9 cellular contexts compared by ENCODE assay signal in genomic region chr7:15685358-15686181, GRCh38. TPM values are rescaled to one million over a fixed set of nuclear protein-coding genes. Genes with fewer than 3 reads are reported as not detected.
A peak's percentile ranks its signal among the peaks of the same experiment; 100 is the strongest.
DNase-seq lines count a peak whose midpoint lies in the region; ATAC-seq and TF ChIP-seq lines count a peak whose summit lies in the region.
"Had no signal": no experiment of that assay in that cellular context is flagged by ENCODE, and none has a peak within 500 bp of the region (broad histone marks: within the 10 kb centered on the region; RNA-seq: fewer than 3 reads in every experiment).

No MANE protein-coding gene starts in this region.

- intact Hi-C loops in mucosa of descending colon (cut with DNase I, micrococcal nuclease), result no loop called here

- H3K27me3 Mint-ChIP-seq in endothelial cell (ENCODE audit: unreplicated experiment), result peaks cover 24% of the 10 kb centered on the region

- no peaks in the 10 kb centered on the region for H3K9me3 Mint-ChIP-seq in endothelial cell (ENCODE audit: unreplicated experiment)
- H3K9me3 Mint-ChIP-seq: CD4-positive, alpha-beta T cell had no signal

- peaks cover 3% of the 10 kb centered on the region for H3K36me3 Mint-ChIP-seq in endothelial cell (ENCODE audit: low read depth, unreplicated experiment)

- H3K4me3 Mint-ChIP-seq in endothelial cell (ENCODE audit: unreplicated experiment), result peak overlapping the region; percentile 88
- H3K4me3 Mint-ChIP-seq: CD4-positive, alpha-beta T cell had no signal

- no peak overlapping the region for H3K4me3 ChIP-seq in mucosa of descending colon

- peak; percentile 3 for DNase-seq in stimulated activated CD4-positive, alpha-beta T cell treated with anti-CD3 and anti-CD28 coated beads, Interleukin-15, amount 100 ng/mL, for 24 hours
- DNase-seq in stimulated activated CD4-positive, alpha-beta T cell treated with anti-CD3 and anti-CD28 coated beads, Interleukin-4, amount 100 ng/mL, for 24 hours, result no peak
- peak; percentile 14 for DNase-seq in endothelial cell (ENCODE audit: low spot score)
- peak in 2 of 3 donors; percentile 17 to 37 for DNase-seq in mucosa of descending colon
- DNase-seq in cerebellar nuclear complex (lab: John Stamatoyannopoulos, UW), result no peak
- no peak for DNase-seq in NK-92 (lab: John Stamatoyannopoulos, UW; ENCODE audit: unreplicated experiment)
- no peak for DNase-seq in activated CD4-positive, alpha-beta T cell treated with anti-CD3 and anti-CD28 coated beads for 4 hours
- DNase-seq: CD4-positive, alpha-beta T cell had no signal

- H3K36me3 ChIP-seq in mucosa of descending colon (ENCODE audit: low read depth), result no peaks in the 10 kb centered on the region

- peaks cover 29% of the 10 kb centered on the region for H3K4me1 Mint-ChIP-seq in endothelial cell (ENCODE audit: unreplicated experiment)

- H3K4me1 ChIP-seq in mucosa of descending colon (ENCODE audit: low read depth), result peaks cover 18% of the 10 kb centered on the region

- no peak for TF ChIP-seq CTCF in endothelial cell (IDR thresholded peaks at IDR 0.05; ENCODE audit: unreplicated experiment)
- TF ChIP-seq CTCF in mucosa of descending colon (IDR thresholded peaks at IDR 0.05), result no peak

- peak; percentile 58 for ATAC-seq in mucosa of descending colon
- no peak for ATAC-seq in GM21528 (IDR thresholded peaks at IDR 0.05; ENCODE audit: low FRiP score, unreplicated experiment)

- no peak overlapping the region for H3K27ac Mint-ChIP-seq in endothelial cell (ENCODE audit: unreplicated experiment)
- H3K27ac Mint-ChIP-seq: CD4-positive, alpha-beta T cell had no signal

- no peaks in the 10 kb centered on the region for H3K9me3 ChIP-seq in mucosa of descending colon

RNA-seq across cellular contexts. Expression of gene MEOX2, which starts 0.9 kb away (rescaled TPM):
- total RNA-seq in endothelial cell (ENCODE audit: unreplicated experiment) (0.10 TPM), mucosa of descending colon (1 to 10 TPM in 2 of 3 donors, under 1 TPM in 1; 0.52 to 3.8 (median 1.3) TPM)
- total RNA-seq: CD4-positive, alpha-beta T cell had no signal

Comparison
In these comparisons a context has a peak if more than half of its experiments do, and no peak if none do; other contexts are left out.
1. DNase-seq: peak in stimulated activated CD4-positive, alpha-beta T cell treated with anti-CD3 and anti-CD28 coated beads, Interleukin-15, amount 100 ng/mL, for 24 hours (single experiment), endothelial cell (single experiment) and mucosa of descending colon (2 of 3); none in stimulated activated CD4-positive, alpha-beta T cell treated with anti-CD3 and anti-CD28 coated beads, Interleukin-4, amount 100 ng/mL, for 24 hours (single experiment), cerebellar nuclear complex (0 of 2), NK-92 (single experiment) and activated CD4-positive, alpha-beta T cell treated with anti-CD3 and anti-CD28 coated beads for 4 hours (0 of 2).